In genomic region chr3:127734754-127735473, GRCh38 we compare ENCODE assay signal across 8 cellular contexts.
A peak's percentile ranks its signal among the peaks of the same experiment; 100 is the strongest.
DNase-seq lines count a peak whose midpoint lies in the region; ATAC-seq and TF ChIP-seq lines count a peak whose summit lies in the region.

No MANE protein-coding gene starts in this region.

- H3K27me3 Mint-ChIP-seq in mesothelial cell of epicardium (ENCODE audit: low read depth) (no peaks in the 10 kb centered on the region), progenitor cell of endocrine pancreas (peaks cover 47% of the 10 kb centered on the region)

- H3K27ac Mint-ChIP-seq in mesothelial cell of epicardium (peak overlapping the region; percentile 84), progenitor cell of endocrine pancreas (no peak overlapping the region)

- no peaks in the 10 kb centered on the region for H3K36me3 Mint-ChIP-seq in mesothelial cell of epicardium
- no peaks in the 10 kb centered on the region for H3K36me3 Mint-ChIP-seq in progenitor cell of endocrine pancreas (ENCODE audit: insufficient read depth)

- H3K4me3 Mint-ChIP-seq in mesothelial cell of epicardium (no peak overlapping the region), progenitor cell of endocrine pancreas (ENCODE audit: low read depth) (no peak overlapping the region)

- TF ChIP-seq CTCF in mesothelial cell of epicardium (IDR thresholded peaks at IDR 0.05; ENCODE audit: unreplicated experiment): no peak
- no peak for TF ChIP-seq CTCF in progenitor cell of endocrine pancreas (IDR thresholded peaks at IDR 0.05; ENCODE audit: unreplicated experiment)

- H3K4me1 Mint-ChIP-seq in mesothelial cell of epicardium (peaks cover 33% of the 10 kb centered on the region), progenitor cell of endocrine pancreas (ENCODE audit: low read depth) (peaks cover 10% of the 10 kb centered on the region)

- DNase-seq in AML-193 (lab: John Stamatoyannopoulos, UW): peak; percentile 56 to 57
- peak; percentile 33 for DNase-seq in NAMALWA (ENCODE audit: low spot score)
- peak; percentile 86 for DNase-seq in cerebellar cortex (ENCODE audit: low spot score)
- DNase-seq in mesothelial cell of epicardium (ENCODE audit: low spot score in 2 of 2, unreplicated experiment in 2 of 2): no peak
- no peak for DNase-seq in progenitor cell of endocrine pancreas (ENCODE audit: low spot score, unreplicated experiment)
- no peak for DNase-seq in HT-29 (ENCODE audit: low spot score)

- no peak for ATAC-seq in GM18868 (IDR thresholded peaks at IDR 0.05; ENCODE audit: unreplicated experiment)
- ATAC-seq in GM19035 (IDR thresholded peaks at IDR 0.05; ENCODE audit: unreplicated experiment): no peak

- no peaks in the 10 kb centered on the region for H3K9me3 Mint-ChIP-seq in mesothelial cell of epicardium
- H3K9me3 Mint-ChIP-seq in progenitor cell of endocrine pancreas (ENCODE audit: low read depth): no peaks in the 10 kb centered on the region

Comparison
In these comparisons a context has a peak if more than half of its experiments do, and no peak if none do; other contexts are left out.
1. DNase-seq: peak in AML-193 (2 of 2), NAMALWA (single experiment) and cerebellar cortex (single experiment); none in mesothelial cell of epicardium (0 of 2), progenitor cell of endocrine pancreas (single experiment) and HT-29 (single experiment).